Comparison of ENCODE assay signal across 8 cellular contexts in genomic region chr16:75402174-75402820, GRCh38. TPM values are rescaled to one million over a fixed set of nuclear protein-coding genes. Genes with fewer than 3 reads are reported as not detected.
A peak's percentile ranks its signal among the peaks of the same experiment; 100 is the strongest.
DNase-seq lines count a peak whose midpoint lies in the region; ATAC-seq, FAIRE-seq and TF ChIP-seq lines count a peak whose summit lies in the region.

No MANE protein-coding gene starts in this region.

- H3K4me3 ChIP-seq in liver (ENCODE audit: low read depth in 1 of 3, low read length in 3 of 3) (no peak overlapping the region), HepG2 (replicated peaks in 1 of 3; ENCODE audit: insufficient read depth in 1 of 3, low read depth in 2 of 3, low read length in 3 of 3) (no peak overlapping the region), epithelial cell of esophagus (ENCODE audit: low read length) (no peak overlapping the region)

- H2AFZ ChIP-seq in HepG2 (ENCODE audit: low read length): no peak overlapping the region

- POLR2A ChIA-PET in HepG2 (lab: Yijun Ruan, JAX): interaction anchor here (0.7 kb wide), 1 partner anchor 32 kb away, joined by 3 read pairs; no protein-coding TSS in a partner anchor

- ATAC-seq in HepG2 (no peak), left lobe of liver (no peak)

- TF ChIP-seq CTCF in liver (IDR thresholded peaks at IDR 0.05; ENCODE audit: low read depth, low read length, missing input control) (no peak), HepG2 (CRISPR knock-in tag; IDR thresholded peaks at IDR 0.05) (no peak), epithelial cell of esophagus (IDR thresholded peaks at IDR 0.05; ENCODE audit: insufficient read depth, low read depth, low read length, missing control alignments) (no peak)

- no TSS peak for BruUV-seq in HepG2 (replicated peaks; lab: Mats Ljungman, UMichigan)

- H3K27ac ChIP-seq in liver (ENCODE audit: low read depth in 1 of 2, low read length in 2 of 2) (no peak overlapping the region), HepG2 (ENCODE audit: extremely low read length, insufficient read depth, low read length) (no peak overlapping the region)

- no peaks in the 10 kb centered on the region for H3K9me3 ChIP-seq in liver (ENCODE audit: control insufficient read depth in 4 of 4, low read length in 3 of 4)
- no peaks in the 10 kb centered on the region for H3K9me3 ChIP-seq in HepG2 (ENCODE audit: low read length)

- no peak for FAIRE-seq in HepG2 (lab: Jason Lieb, UNC)

- H3K27me3 ChIP-seq in liver (ENCODE audit: control insufficient read depth in 4 of 4, insufficient read depth in 4 of 4, low read length in 3 of 4): no peaks in the 10 kb centered on the region
- H3K27me3 ChIP-seq in HepG2 (ENCODE audit: control insufficient read depth in 1 of 2, insufficient read depth in 2 of 2, low read length in 2 of 2): no peaks in the 10 kb centered on the region

- no peak overlapping the region for H3K9ac ChIP-seq in liver (ENCODE audit: low read depth in 1 of 2, low read length in 2 of 2)
- no peak overlapping the region for H3K9ac ChIP-seq in HepG2 (ENCODE audit: insufficient read depth, low read depth, low read length)

- peaks cover 0 to 6% (median 1%) of the 10 kb centered on the region in 4 donors for H3K36me3 ChIP-seq in liver (ENCODE audit: control insufficient read depth in 4 of 4, insufficient read depth in 3 of 4, low read depth in 1 of 4, low read length in 3 of 4)
- peaks cover 20 to 36% of the 10 kb centered on the region in 2 experiments for H3K36me3 ChIP-seq in HepG2 (replicated peaks in 1 of 2; ENCODE audit: control insufficient read depth in 1 of 2, insufficient read depth in 2 of 2, low read length in 2 of 2)

- no peaks in the 10 kb centered on the region for H4K20me1 ChIP-seq in HepG2 (ENCODE audit: insufficient read depth, low read length)

- no peak for TF ChIP-seq RAD21 in liver (IDR thresholded peaks at IDR 0.05)
- no peak for TF ChIP-seq RAD21 in HepG2 (CRISPR knock-in tag; IDR thresholded peaks at IDR 0.05)

- TF ChIP-seq POLR2A in HepG2 (IDR thresholded peaks at IDR 0.05; ENCODE audit: insufficient read depth in 1 of 2, low read depth in 2 of 2, low read length in 2 of 2): no peak

- intact Hi-C loops in HepG2 (cut with micrococcal nuclease; ENCODE audit: unreplicated experiment): no loop called here

- TF ChIP-seq EP300 in HepG2 (IDR thresholded peaks at IDR 0.05; ENCODE audit: low read depth in 2 of 2, low read length in 2 of 2) (no peak), HepG2 (CRISPR knock-in tag; IDR thresholded peaks at IDR 0.05; ENCODE audit: borderline replicate concordance) (no peak)

- WGBS in liver: 65% methylated on average over 2 of the region's 2 CpGs
- WGBS in HepG2 (ENCODE audit: low lambda C conversion rate): 84% methylated on average over 2 of the region's 2 CpGs

- H3K4me2 ChIP-seq in HepG2 (ENCODE audit: low read depth, low read length): no peak overlapping the region

- CTCF ChIA-PET in HepG2 (lab: Yijun Ruan, JAX; ENCODE audit: low intra/inter-chr PET ratio, low total read pairs): interaction anchor here (0.9 to 2.0 kb wide), 4 partner anchors 168 to 362 kb away, joined by 3 to 21 read pairs (median 4); no protein-coding TSS in a partner anchor

- in situ Hi-C loops in HepG2 (cut with HindIII; ENCODE audit: extremely low pct_ligation_motif_present, low pct_unique_long_range_greater_than_20kb): no loop called here

- no peaks in the 10 kb centered on the region for H3K79me2 ChIP-seq in HepG2 (ENCODE audit: insufficient read depth, low read length)

- H3K4me1 ChIP-seq in liver (ENCODE audit: control insufficient read depth in 4 of 4, insufficient read depth in 4 of 4, low read length in 3 of 4) (peaks cover 0 to 8% (median 0%) of the 10 kb centered on the region in 4 donors), HepG2 (ENCODE audit: insufficient read depth, low read length) (peaks cover 7% of the 10 kb centered on the region)

- DNase-seq in HepG2 (ENCODE audit: low spot score): no peak
- DNase-seq in epithelial cell of esophagus (ENCODE audit: low read depth): peak; percentile 80
- DNase-seq in myocyte (ENCODE audit: low read depth): peak; percentile 48
- no peak for DNase-seq in COR-L47 (lab: John Stamatoyannopoulos, UW)
- DNase-seq in pons (ENCODE audit: low spot score): no peak
- DNase-seq in NAMALWA (ENCODE audit: low spot score): no peak
- DNase-seq in left lobe of liver (ENCODE audit: low spot score): no peak

TF ChIP-seq in liver, 16 proteins besides CTCF, POLR2A, EP300 and RAD21:
- TF ChIP-seq JUND (IDR thresholded peaks at IDR 0.05) (peak; percentile 92 to 94), EGR1 (IDR thresholded peaks at IDR 0.05; ENCODE audit: low read depth in 2 of 2) (peak in 1 of 2 donors; percentile 53), RXRA (IDR thresholded peaks at IDR 0.05) (no peak)

TF ChIP-seq in HepG2, 621 proteins besides CTCF, POLR2A, EP300 and RAD21 (continues in another document):
- TF ChIP-seq ZNF24 (IDR thresholded peaks at IDR 0.05) (no peak), HNRNPH1 (optimal IDR thresholded peaks at IDR 0.05; ENCODE audit: low read depth, low read length) (no peak), ZSCAN12 (CRISPR knock-in tag; IDR thresholded peaks at IDR 0.05) (no peak), DNMT3B (CRISPR knock-in tag; conservative IDR thresholded peaks at IDR 0.05) (no peak), MXI1 (IDR thresholded peaks at IDR 0.05; ENCODE audit: borderline replicate concordance, low read depth, low read length) (no peak), HOXA3 (CRISPR knock-in tag; IDR thresholded peaks at IDR 0.05) (no peak), ARID5B (CRISPR knock-in tag; IDR thresholded peaks at IDR 0.05) (no peak), ZNF251 (CRISPR knock-in tag; IDR thresholded peaks at IDR 0.05) (no peak), ATF2 (CRISPR knock-in tag; IDR thresholded peaks at IDR 0.05) (no peak)

RNA-seq across cellular contexts. Expression of gene CFDP1, which starts 31.0 kb away (rescaled TPM):
- 10 to 100 TPM; 20.5 to 34.4 TPM for total RNA-seq in liver
- 10 to 100 TPM; 33.4 to 49.2 TPM for polyA plus RNA-seq in liver
- 153 and 198 TPM in 2 replicates for total RNA-seq in HepG2 (2016; rRNA removed; fragmentation: Illumina TruSeq; extraction: Trizol)
- total RNA-seq in HepG2 (2016; cell fraction: cytosol; rRNA removed; fragmentation: Illumina TruSeq; extraction: Trizol; ENCODE audit: low read depth): 62.1 and 75.2 TPM in 2 replicates
- total RNA-seq in HepG2 (2016; cell fraction: insoluble cytoplasmic fraction; rRNA removed; fragmentation: Illumina TruSeq; extraction: Trizol): 158 and 200 TPM in 2 replicates
- total RNA-seq in HepG2 (2016; cell fraction: membrane; rRNA removed; fragmentation: Illumina TruSeq; extraction: Trizol): 94.4 and 95.7 TPM in 2 replicates
- total RNA-seq in HepG2 (2016; cell fraction: nucleus; rRNA removed; fragmentation: Illumina TruSeq; extraction: Trizol): 114 and 122 TPM in 2 replicates
- polyA plus RNA-seq in HepG2 (2011; rRNA removed): 59.8 and 78.6 TPM in 2 replicates
- 47.6 and 66.3 TPM in 2 replicates for polyA plus RNA-seq in HepG2 (2011; cell fraction: cytosol; rRNA removed)
- polyA plus RNA-seq in HepG2 (2011; cell fraction: nucleus; rRNA removed): 20.8 and 33.7 TPM in 2 replicates
- polyA plus RNA-seq in HepG2 (2012): 118 and 187 TPM in 2 replicates
- polyA plus RNA-seq in HepG2 (2016; cell fraction: cytosol; fragmentation: Illumina TruSeq; extraction: Trizol; ENCODE audit: low read depth): 54.9 and 57.9 TPM in 2 replicates
- 250 and 275 TPM in 2 replicates for polyA plus RNA-seq in HepG2 (2016; cell fraction: insoluble cytoplasmic fraction; fragmentation: Illumina TruSeq; extraction: Trizol; ENCODE audit: low read depth)
- 82.6 and 88.7 TPM in 2 replicates for polyA plus RNA-seq in HepG2 (2016; cell fraction: membrane; fragmentation: Illumina TruSeq; extraction: Trizol; ENCODE audit: low read depth)
- 118 and 119 TPM in 2 replicates for polyA plus RNA-seq in HepG2 (2016; cell fraction: nucleus; fragmentation: Illumina TruSeq; extraction: Trizol; ENCODE audit: insufficient read depth, low read depth)
- 11.4 and 17.2 TPM in 2 replicates for polyA minus RNA-seq in HepG2 (2011; rRNA and poly(A)+ RNA removed; ENCODE audit: low replicate concordance)
- 30.3 and 32.7 TPM in 2 replicates for polyA minus RNA-seq in HepG2 (2011; cell fraction: cytosol; rRNA and poly(A)+ RNA removed)
- 95.4 and 106 TPM in 2 replicates for polyA minus RNA-seq in HepG2 (2011; cell fraction: nucleus; rRNA and poly(A)+ RNA removed)
- total RNA-seq in myocyte: 55.5 and 61.6 TPM in 2 replicates
- polyA plus RNA-seq in myocyte (2012): 40.7 TPM
- 27.7 TPM for total RNA-seq in left lobe of liver

Comparison
In these comparisons a context has a peak if more than half of its experiments do, and no peak if none do; other contexts are left out.
1. DNase-seq: peak in epithelial cell of esophagus (single experiment) and myocyte (single experiment); none in HepG2 (single experiment), COR-L47 (single experiment), pons (single experiment), NAMALWA (single experiment) and left lobe of liver (single experiment).